Comparison of ENCODE assay signal across 1 cellular context in genomic region chr11:28072321-28072720, GRCh38.
TF ChIP-seq lines count a peak whose summit lies in the region.

No MANE protein-coding gene starts in this region.

TF ChIP-seq in GM23338, 12 proteins besides CTCF, POLR2A, EP300 and RAD21 (continued from another document):
- TF ChIP-seq CREB1 (CRISPR knock-in tag; IDR thresholded peaks at IDR 0.05; ENCODE audit: low read depth) (no peak), STAT1 (IDR thresholded peaks at IDR 0.05; ENCODE audit: unreplicated experiment) (no peak)
